Comparison of ENCODE assay signal across 8 cellular contexts in genomic region chr3:170222647-170223541, GRCh38. TPM values are rescaled to one million over a fixed set of nuclear protein-coding genes. Genes with fewer than 3 reads are reported as not detected.
A peak's percentile ranks its signal among the peaks of the same experiment; 100 is the strongest.
DNase-seq lines count a peak whose midpoint lies in the region; ATAC-seq, FAIRE-seq and TF ChIP-seq lines count a peak whose summit lies in the region.

No MANE protein-coding gene starts in this region.

- H4K20me1 ChIP-seq in KMS-11 (ENCODE audit: insufficient read depth): no peaks in the 10 kb centered on the region
- H4K20me1 ChIP-seq in HepG2 (ENCODE audit: insufficient read depth, low read length): no peaks in the 10 kb centered on the region

- intact Hi-C loops in HepG2 (cut with micrococcal nuclease; ENCODE audit: unreplicated experiment): loop anchor here (2.0 kb wide), 1 partner anchor 42 kb away; the partner anchor contains the start of gene PHC3

- in situ Hi-C loops in HepG2 (cut with HindIII; ENCODE audit: extremely low pct_ligation_motif_present, low pct_unique_long_range_greater_than_20kb): no loop called here

- ATAC-seq in GM21619 (IDR thresholded peaks at IDR 0.05; ENCODE audit: unreplicated experiment) (peak; percentile 24), HepG2 (peak; percentile 79)

- H3K36me3 ChIP-seq in ES-I3 (ENCODE audit: insufficient read depth, low read length): no peaks in the 10 kb centered on the region
- H3K36me3 ChIP-seq in KMS-11 (ENCODE audit: insufficient read depth): no peaks in the 10 kb centered on the region
- no peaks in the 10 kb centered on the region for H3K36me3 ChIP-seq in HepG2 (replicated peaks in 1 of 2; ENCODE audit: control insufficient read depth in 1 of 2, insufficient read depth in 2 of 2, low read length in 2 of 2)

- no peak overlapping the region for H3K4me3 ChIP-seq in KMS-11 (IDR thresholded peaks at IDR 0.05; ENCODE audit: insufficient read depth, low read depth, low read length)
- H3K4me3 ChIP-seq in coronary artery: peak overlapping the region; percentile 93
- H3K4me3 ChIP-seq in HepG2 (replicated peaks in 1 of 3; ENCODE audit: insufficient read depth in 1 of 3, low read depth in 2 of 3, low read length in 3 of 3): peak overlapping the region; percentile 80 to 96 (median 94)

- H2AFZ ChIP-seq in KMS-11 (ENCODE audit: low read depth): peak overlapping the region; percentile 98
- peak overlapping the region; percentile 70 for H2AFZ ChIP-seq in HepG2 (ENCODE audit: low read length)

- H3K9me3 ChIP-seq in ES-I3 (ENCODE audit: control insufficient read depth, insufficient read depth, low read length) (no peaks in the 10 kb centered on the region), HepG2 (ENCODE audit: low read length) (no peaks in the 10 kb centered on the region)

- BruUV-seq in HepG2 (replicated peaks; lab: Mats Ljungman, UMichigan): TSS peak; percentile 60

- no peak for TF ChIP-seq EP300 in HepG2 (IDR thresholded peaks at IDR 0.05; ENCODE audit: low read depth in 2 of 2, low read length in 2 of 2)
- no peak for TF ChIP-seq EP300 in HepG2 (CRISPR knock-in tag; IDR thresholded peaks at IDR 0.05; ENCODE audit: borderline replicate concordance)

- TF ChIP-seq POLR2A in HepG2 (IDR thresholded peaks at IDR 0.05; ENCODE audit: insufficient read depth in 1 of 2, low read depth in 2 of 2, low read length in 2 of 2): no peak

- WGBS in HepG2 (ENCODE audit: low lambda C conversion rate): 3% methylated on average over 32 of the region's 42 CpGs

- H3K27ac ChIP-seq in KMS-11: peak overlapping the region; percentile 87
- peak overlapping the region; percentile 93 for H3K27ac ChIP-seq in VCaP
- peak overlapping the region; percentile 83 to 95 for H3K27ac ChIP-seq in coronary artery
- H3K27ac ChIP-seq in HepG2 (ENCODE audit: extremely low read length, insufficient read depth, low read length): peak overlapping the region; percentile 88

- CTCF ChIA-PET in HepG2 (lab: Yijun Ruan, JAX; ENCODE audit: low intra/inter-chr PET ratio, low total read pairs): no interaction called here

- peak; percentile 81 for DNase-seq in coronary artery (ENCODE audit: low spot score)
- peak; percentile 12 for DNase-seq in HepG2 (ENCODE audit: low spot score)
- DNase-seq in stimulated activated CD4-positive, alpha-beta T cell treated with anti-CD3 and anti-CD28 coated beads, Interleukin-4, amount 100 ng/mL, for 48 hours (ENCODE audit: low read depth in 2 of 2): peak; percentile 11 to 12
- DNase-seq in NK-92 (lab: John Stamatoyannopoulos, UW; ENCODE audit: unreplicated experiment): no peak

- H3K27me3 ChIP-seq in KMS-11 (ENCODE audit: insufficient read depth, low read depth): no peaks in the 10 kb centered on the region
- no peaks in the 10 kb centered on the region; a peak in 1 of 5 replicates for H3K27me3 ChIP-seq in HepG2 (ENCODE audit: control insufficient read depth in 1 of 2, insufficient read depth in 2 of 2, low read length in 2 of 2)

- no peak for TF ChIP-seq RAD21 in HepG2 (CRISPR knock-in tag; IDR thresholded peaks at IDR 0.05)

- TF ChIP-seq CTCF in KMS-11 (conservative IDR thresholded peaks at IDR 0.05; ENCODE audit: low read depth, low read length) (no peak; the same call in 1 of the 2 replicates), VCaP (conservative IDR thresholded peaks at IDR 0.05) (peak; percentile 18; the same call in 1 of the 2 replicates), coronary artery (IDR thresholded peaks at IDR 0.05) (no peak), HepG2 (CRISPR knock-in tag; IDR thresholded peaks at IDR 0.05) (no peak)

- H3K79me2 ChIP-seq in KMS-11 (ENCODE audit: insufficient read depth, low read depth) (peaks cover 37% of the 10 kb centered on the region; the same call in 1 of the 2 replicates), HepG2 (ENCODE audit: insufficient read depth, low read length) (peaks cover 44% of the 10 kb centered on the region)

- FAIRE-seq in HepG2 (lab: Jason Lieb, UNC): peak; percentile 72

- POLR2A ChIA-PET in HepG2 (lab: Yijun Ruan, JAX): interaction anchor here (0.7 to 2.0 kb wide), 5 partner anchors 19 to 144 kb away, joined by 3 to 7 read pairs (median 3); partner anchors contain the start of gene PHC3

- H3K9ac ChIP-seq in ES-I3 (ENCODE audit: low read depth, low read length) (peak overlapping the region; percentile 99), KMS-11 (peak overlapping the region; percentile 93; the same call in 1 of the 2 replicates), HepG2 (ENCODE audit: insufficient read depth, low read depth, low read length) (peak overlapping the region; percentile 95)

- H3K4me2 ChIP-seq in KMS-11: peak overlapping the region; percentile 57
- H3K4me2 ChIP-seq in HepG2 (ENCODE audit: low read depth, low read length): peak overlapping the region; percentile 80

- H3K4me1 ChIP-seq in ES-I3 (ENCODE audit: insufficient read depth, low read length) (0 out of 2 replicates have a peak, but pooled peaks cover 11% of the 10 kb centered on the region), KMS-11 (ENCODE audit: low read depth, poor library complexity, severe bottlenecking) (peaks cover 15% of the 10 kb centered on the region), HepG2 (ENCODE audit: insufficient read depth, low read length) (peaks cover 40% of the 10 kb centered on the region)

TF ChIP-seq in HepG2, 621 proteins besides CTCF, POLR2A, EP300 and RAD21 (continues in another document):
- TF ChIP-seq ZNF362 (CRISPR knock-in tag; IDR thresholded peaks at IDR 0.05; ENCODE audit: borderline replicate concordance) (no peak), HHEX (CRISPR knock-in tag; IDR thresholded peaks at IDR 0.05) (no peak), ZNF441 (CRISPR knock-in tag; IDR thresholded peaks at IDR 0.05; ENCODE audit: borderline replicate concordance) (no peak; the same call in 1 of the 2 replicates)

RNA-seq across cellular contexts. Expression of gene PRKCI, which starts 0.7 kb away (rescaled TPM):
- 30.4 and 39.1 TPM in 2 replicates for total RNA-seq in HepG2 (2016; rRNA removed; fragmentation: Illumina TruSeq; extraction: Trizol)
- 11.6 and 12.0 TPM in 2 replicates for total RNA-seq in HepG2 (2016; cell fraction: cytosol; rRNA removed; fragmentation: Illumina TruSeq; extraction: Trizol; ENCODE audit: low read depth)
- 29.9 and 42.0 TPM in 2 replicates for total RNA-seq in HepG2 (2016; cell fraction: insoluble cytoplasmic fraction; rRNA removed; fragmentation: Illumina TruSeq; extraction: Trizol)
- total RNA-seq in HepG2 (2016; cell fraction: membrane; rRNA removed; fragmentation: Illumina TruSeq; extraction: Trizol): 13.7 and 15.0 TPM in 2 replicates
- 19.8 and 28.5 TPM in 2 replicates for total RNA-seq in HepG2 (2016; cell fraction: nucleus; rRNA removed; fragmentation: Illumina TruSeq; extraction: Trizol)
- polyA plus RNA-seq in HepG2 (2011; rRNA removed): 11.7 and 17.2 TPM in 2 replicates
- polyA plus RNA-seq in HepG2 (2011; cell fraction: cytosol; rRNA removed): 6.2 and 9.0 TPM in 2 replicates
- polyA plus RNA-seq in HepG2 (2011; cell fraction: nucleus; rRNA removed): 5.0 and 9.3 TPM in 2 replicates
- 12.9 and 22.8 TPM in 2 replicates for polyA plus RNA-seq in HepG2 (2012)
- polyA plus RNA-seq in HepG2 (2016; cell fraction: cytosol; fragmentation: Illumina TruSeq; extraction: Trizol; ENCODE audit: low read depth): 2.5 and 3.2 TPM in 2 replicates
- polyA plus RNA-seq in HepG2 (2016; cell fraction: insoluble cytoplasmic fraction; fragmentation: Illumina TruSeq; extraction: Trizol; ENCODE audit: low read depth): 29.3 and 31.7 TPM in 2 replicates
- polyA plus RNA-seq in HepG2 (2016; cell fraction: membrane; fragmentation: Illumina TruSeq; extraction: Trizol; ENCODE audit: low read depth): 5.4 and 6.7 TPM in 2 replicates
- 25.1 and 26.3 TPM in 2 replicates for polyA plus RNA-seq in HepG2 (2016; cell fraction: nucleus; fragmentation: Illumina TruSeq; extraction: Trizol; ENCODE audit: insufficient read depth, low read depth)
- polyA minus RNA-seq in HepG2 (2011; rRNA and poly(A)+ RNA removed; ENCODE audit: low replicate concordance): 14.9 and 45.3 TPM in 2 replicates
- polyA minus RNA-seq in HepG2 (2011; cell fraction: cytosol; rRNA and poly(A)+ RNA removed): 20.2 and 22.9 TPM in 2 replicates
- polyA minus RNA-seq in HepG2 (2011; cell fraction: nucleus; rRNA and poly(A)+ RNA removed): 34.5 and 41.0 TPM in 2 replicates

RNA-seq across cellular contexts. Expression of gene PHC3, which starts 41.4 kb away (rescaled TPM):
- total RNA-seq in HepG2 (2016; rRNA removed; fragmentation: Illumina TruSeq; extraction: Trizol): 16.5 and 24.1 TPM in 2 replicates
- total RNA-seq in HepG2 (2016; cell fraction: cytosol; rRNA removed; fragmentation: Illumina TruSeq; extraction: Trizol; ENCODE audit: low read depth): 83.1 and 87.8 TPM in 2 replicates
- 15.1 and 19.9 TPM in 2 replicates for total RNA-seq in HepG2 (2016; cell fraction: insoluble cytoplasmic fraction; rRNA removed; fragmentation: Illumina TruSeq; extraction: Trizol)
- total RNA-seq in HepG2 (2016; cell fraction: membrane; rRNA removed; fragmentation: Illumina TruSeq; extraction: Trizol): 17.9 and 22.5 TPM in 2 replicates
- total RNA-seq in HepG2 (2016; cell fraction: nucleus; rRNA removed; fragmentation: Illumina TruSeq; extraction: Trizol): 45.6 and 47.3 TPM in 2 replicates
- polyA plus RNA-seq in HepG2 (2011; rRNA removed): 42.9 and 49.0 TPM in 2 replicates
- 18.5 and 21.7 TPM in 2 replicates for polyA plus RNA-seq in HepG2 (2011; cell fraction: cytosol; rRNA removed)
- 64.0 and 65.6 TPM in 2 replicates for polyA plus RNA-seq in HepG2 (2011; cell fraction: nucleus; rRNA removed)
- 12.8 and 14.1 TPM in 2 replicates for polyA plus RNA-seq in HepG2 (2012)
- polyA plus RNA-seq in HepG2 (2016; cell fraction: cytosol; fragmentation: Illumina TruSeq; extraction: Trizol; ENCODE audit: low read depth): 0.53 and 0.69 TPM in 2 replicates
- polyA plus RNA-seq in HepG2 (2016; cell fraction: insoluble cytoplasmic fraction; fragmentation: Illumina TruSeq; extraction: Trizol; ENCODE audit: low read depth): 6.1 and 6.6 TPM in 2 replicates
- 0.78 TPM in 2 replicates for polyA plus RNA-seq in HepG2 (2016; cell fraction: membrane; fragmentation: Illumina TruSeq; extraction: Trizol; ENCODE audit: low read depth)
- polyA plus RNA-seq in HepG2 (2016; cell fraction: nucleus; fragmentation: Illumina TruSeq; extraction: Trizol; ENCODE audit: insufficient read depth, low read depth): 21.1 and 24.6 TPM in 2 replicates
- polyA minus RNA-seq in HepG2 (2011; rRNA and poly(A)+ RNA removed; ENCODE audit: low replicate concordance): 193 and 376 TPM in 2 replicates
- 15.6 and 17.5 TPM in 2 replicates for polyA minus RNA-seq in HepG2 (2011; cell fraction: cytosol; rRNA and poly(A)+ RNA removed)
- 86.4 and 113 TPM in 2 replicates for polyA minus RNA-seq in HepG2 (2011; cell fraction: nucleus; rRNA and poly(A)+ RNA removed)
